ENCODE assay signal across 18 cellular contexts in the genomic region with DNA sequence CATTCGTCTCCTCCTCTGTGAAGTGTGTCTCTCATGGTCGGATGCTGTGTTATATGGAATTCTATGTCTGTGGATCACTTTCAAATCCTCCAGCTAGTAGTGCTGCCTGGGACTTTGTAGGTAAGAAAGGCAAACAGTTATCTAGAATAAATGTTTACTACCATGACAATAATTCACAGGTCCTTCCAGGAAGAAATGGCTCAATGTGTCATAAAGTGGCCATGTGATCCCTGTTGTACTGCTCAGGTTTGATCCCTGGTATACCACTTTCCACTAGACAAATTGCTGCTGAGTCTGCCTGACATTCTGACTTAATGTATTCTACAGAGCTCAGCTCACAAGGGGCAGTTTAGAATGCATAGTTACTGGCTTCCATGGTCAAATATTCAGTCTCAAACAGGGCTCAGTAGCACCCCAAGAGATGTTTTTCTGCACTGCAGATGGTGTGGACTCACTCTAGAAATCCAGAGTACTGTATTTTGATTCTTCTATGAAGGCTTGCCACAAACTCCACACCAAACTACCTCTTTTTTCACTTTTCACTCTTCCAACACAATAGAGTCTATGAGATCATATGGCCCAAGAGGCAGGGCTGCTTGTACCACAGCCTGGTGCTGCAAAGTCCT. TPM values are rescaled to one million over a fixed set of nuclear protein-coding genes. Genes with fewer than 3 reads are reported as not detected.
DNase-seq lines count a peak whose midpoint lies in the region; TF ChIP-seq lines count a peak whose summit lies in the region.
"Had no signal": no experiment of that assay in that cellular context is flagged by ENCODE, and none has a peak within 500 bp of the region (broad histone marks: within the 10 kb centered on the region; RNA-seq: fewer than 3 reads in every experiment).

No MANE protein-coding gene starts in this region.

- H4K91ac ChIP-seq in H9 (ENCODE audit: insufficient read length, low read depth, low read length), result no peak overlapping the region

- no peak overlapping the region for H3K4me3 Mint-ChIP-seq in H9
- H3K4me3 Mint-ChIP-seq in progenitor cell of endocrine pancreas (ENCODE audit: low read depth), result no peak overlapping the region
- H3K4me3 Mint-ChIP-seq in CD8-positive, alpha-beta memory T cell, result no peak overlapping the region
- H3K4me3 Mint-ChIP-seq: activated naive CD4-positive, alpha-beta T cell treated with anti-CD3 and anti-CD28 coated beads, Interleukin-2, amount 50 U/mL, for 24 hours had no signal

- no CpG with 5 or more reads among the region's 2 CpGs for WGBS in H9 (ENCODE audit: extremely low coverage, insufficient read length, low lambda C conversion rate)

- H3K27ac Mint-ChIP-seq in H9 (no peak overlapping the region), progenitor cell of endocrine pancreas (no peak overlapping the region)
- peak overlapping the region in 1 of 8 donors; percentile 7 for H3K27ac Mint-ChIP-seq in CD8-positive, alpha-beta memory T cell
- H3K27ac Mint-ChIP-seq: activated naive CD4-positive, alpha-beta T cell treated with anti-CD3 and anti-CD28 coated beads, Interleukin-2, amount 50 U/mL, for 24 hours had no signal

- H3K79me1 ChIP-seq in H9 (ENCODE audit: insufficient read depth, low read depth, low read length, poor library complexity, severe bottlenecking), result no peaks in the 10 kb centered on the region

- H3K4me2 ChIP-seq in H9 (ENCODE audit: insufficient read depth, insufficient read length, low read length) (no peak overlapping the region), OCI-LY7 (ENCODE audit: low read length) (peak overlapping the region; percentile 49)

- DNase-seq in DMS53 (lab: John Stamatoyannopoulos, UW) (peak; percentile 7), DMS53 treated with DMSO at 0.1 percent for 48 hours (lab: John Stamatoyannopoulos, UW; ENCODE audit: unreplicated experiment) (no peak), H9 (no peak), OCI-LY7 (ENCODE audit: low spot score) (peak; percentile 57), progenitor cell of endocrine pancreas (ENCODE audit: low spot score, unreplicated experiment) (no peak), NCI-H345 treated with DMSO at 0.1 percent for 48 hours (lab: John Stamatoyannopoulos, UW; ENCODE audit: unreplicated experiment) (no peak)
- no peak for DNase-seq in CD8-positive, alpha-beta memory T cell
- no peak for DNase-seq in activated CD4-positive, CD25-positive, alpha-beta regulatory T cell treated with anti-CD3 and anti-CD28 coated beads, Interleukin-2, amount 50 U/mL, for 72 hours
- DNase-seq: NCI-H510A treated with DMSO at 0.1 percent for 48 hours, SIG-M5 had no signal

- no peak overlapping the region for H3K56ac ChIP-seq in H9 (ENCODE audit: insufficient read length, low read depth, low read length)

- H3K23ac ChIP-seq in H9 (ENCODE audit: insufficient read length, low read depth, low read length), result no peak overlapping the region

- H3K36me3 ChIP-seq in OCI-LY7 (ENCODE audit: insufficient read depth, low read length), result no peaks in the 10 kb centered on the region; the same call in 1 of the 2 replicates
- H3K36me3 ChIP-seq in CD8-positive, alpha-beta memory T cell (ENCODE audit: insufficient read depth, low read length), result no peaks in the 10 kb centered on the region
- H3K36me3 ChIP-seq: gastroesophageal sphincter, tibial nerve had no signal

- H3K9ac ChIP-seq in H9 (ENCODE audit: extremely low read depth, insufficient read length, low read length), result no peak overlapping the region

- H3K9me3 Mint-ChIP-seq in H9 (no peaks in the 10 kb centered on the region), progenitor cell of endocrine pancreas (ENCODE audit: low read depth) (no peaks in the 10 kb centered on the region)
- no peaks in the 10 kb centered on the region for H3K9me3 Mint-ChIP-seq in CD8-positive, alpha-beta memory T cell
- H3K9me3 Mint-ChIP-seq: activated naive CD4-positive, alpha-beta T cell treated with anti-CD3 and anti-CD28 coated beads, Interleukin-2, amount 50 U/mL, for 24 hours had no signal

- no peaks in the 10 kb centered on the region for H3K79me2 ChIP-seq in H9 (ENCODE audit: insufficient read depth, low read length)
- no peaks in the 10 kb centered on the region for H3K79me2 ChIP-seq in OCI-LY7 (ENCODE audit: insufficient read depth, low read depth, low read length)

- no peak overlapping the region for H2BK5ac ChIP-seq in H9 (ENCODE audit: insufficient read length, low read length)

- no peak overlapping the region for H2BK15ac ChIP-seq in H9 (ENCODE audit: low read depth, low read length)

- H3K4ac ChIP-seq in H9 (ENCODE audit: low read depth, low read length), result no peak overlapping the region

- no peak overlapping the region for H2BK120ac ChIP-seq in H9 (ENCODE audit: low read depth, low read length, poor library complexity, severe bottlenecking)

- no peak overlapping the region for H2AFZ ChIP-seq in H9 (ENCODE audit: low read length)
- peak overlapping the region; percentile 55; the same call in 1 of the 2 replicates for H2AFZ ChIP-seq in OCI-LY7 (ENCODE audit: low read length)

- H2BK12ac ChIP-seq in H9 (ENCODE audit: insufficient read length, low read depth, low read length), result no peak overlapping the region

- no peak overlapping the region for H2AK5ac ChIP-seq in H9 (ENCODE audit: insufficient read length, low read length)

- H3K27ac ChIP-seq in H9 (ENCODE audit: insufficient read length, low read depth, low read length) (no peak overlapping the region), OCI-LY7 (ENCODE audit: low read depth, low read length, poor library complexity, severe bottlenecking) (peak overlapping the region; percentile 90)
- no peak overlapping the region for H3K27ac ChIP-seq in CD8-positive, alpha-beta memory T cell (ENCODE audit: low read depth, low read length)
- H3K27ac ChIP-seq: 22Rv1, coronary artery, gastroesophageal sphincter, tibial nerve had no signal

- no peak overlapping the region for H4K5ac ChIP-seq in H9 (ENCODE audit: insufficient read length, low read depth, low read length)

- H3K9me3 ChIP-seq in H9 (ENCODE audit: control insufficient read depth, low read depth, low read length) (no peaks in the 10 kb centered on the region), OCI-LY7 (ENCODE audit: low read length) (no peaks in the 10 kb centered on the region)
- no peaks in the 10 kb centered on the region for H3K9me3 ChIP-seq in CD8-positive, alpha-beta memory T cell (ENCODE audit: low read length)
- H3K9me3 ChIP-seq: gastroesophageal sphincter, tibial nerve had no signal

- no peak overlapping the region for H4K8ac ChIP-seq in H9 (replicated peaks; ENCODE audit: insufficient read length, low read depth, low read length)

- no peak overlapping the region for H3K14ac ChIP-seq in H9 (ENCODE audit: insufficient read depth, low read length)

- H3K23me2 ChIP-seq in H9 (ENCODE audit: insufficient read length, low read depth, low read length, poor library complexity, severe bottlenecking), result no peaks in the 10 kb centered on the region

- POLR2A ChIA-PET in OCI-LY7 (lab: Charles Lee), result interaction anchor here (0.6 to 18.9 kb wide), 13 partner anchors 9 to 496 kb away, joined by 3 to 267 read pairs (median 9); a partner anchor contains a TSS
- POLR2A ChIA-PET in CD8-positive, alpha-beta memory T cell (lab: Charles Lee), result interaction anchor here (0.6 kb wide), 1 partner anchor 10 kb away, joined by 3 read pairs; no protein-coding TSS in a partner anchor

- H3K27me3 Mint-ChIP-seq in H9 (ENCODE audit: low read depth) (peaks cover 12% of the 10 kb centered on the region), progenitor cell of endocrine pancreas (peaks cover 11% of the 10 kb centered on the region)
- no peaks in the 10 kb centered on the region for H3K27me3 Mint-ChIP-seq in CD8-positive, alpha-beta memory T cell

- no peaks in the 10 kb centered on the region for H3K36me3 Mint-ChIP-seq in H9 (ENCODE audit: insufficient read depth in 1 of 3, low read depth in 3 of 3)
- H3K36me3 Mint-ChIP-seq in progenitor cell of endocrine pancreas (ENCODE audit: insufficient read depth), result no peaks in the 10 kb centered on the region
- no peaks in the 10 kb centered on the region for H3K36me3 Mint-ChIP-seq in CD8-positive, alpha-beta memory T cell
- H3K36me3 Mint-ChIP-seq: activated naive CD4-positive, alpha-beta T cell treated with anti-CD3 and anti-CD28 coated beads, Interleukin-2, amount 50 U/mL, for 24 hours had no signal

- H3K27me3 ChIP-seq in H9 (ENCODE audit: insufficient read depth, low read length), result no peaks in the 10 kb centered on the region
- H3K27me3 ChIP-seq in CD8-positive, alpha-beta memory T cell (ENCODE audit: insufficient read depth, low read length, poor library complexity, severe bottlenecking), result no peaks in the 10 kb centered on the region
- H3K27me3 ChIP-seq: gastroesophageal sphincter, tibial nerve had no signal

- CTCF ChIA-PET in OCI-LY7 (lab: Charles Lee; ENCODE audit: unreplicated experiment), result interaction anchor here (0.6 to 2.1 kb wide), 6 partner anchors 9 to 50 kb away, joined by 3 to 11 read pairs (median 8); no protein-coding TSS in a partner anchor
- CTCF ChIA-PET in CD8-positive, alpha-beta memory T cell (lab: Charles Lee), result interaction anchor here (1.7 to 2.8 kb wide), 2 partner anchors 9 to 10 kb away, joined by 4 to 12 read pairs; no protein-coding TSS in a partner anchor

- no peak overlapping the region for H3K18ac ChIP-seq in H9 (ENCODE audit: insufficient read length, low read depth, low read length)

- H3K4me1 ChIP-seq in H9 (ENCODE audit: insufficient read depth, low read length), result no peaks in the 10 kb centered on the region
- peaks cover 68% of the 10 kb centered on the region for H3K4me1 ChIP-seq in OCI-LY7 (ENCODE audit: insufficient read depth, low read length, poor library complexity, severe bottlenecking)
- H3K4me1 ChIP-seq in CD8-positive, alpha-beta memory T cell (ENCODE audit: insufficient read depth, low read length), result peaks cover 5% of the 10 kb centered on the region

- H3K4me1 Mint-ChIP-seq in H9 (no peaks in the 10 kb centered on the region), progenitor cell of endocrine pancreas (ENCODE audit: low read depth) (peaks cover 2% of the 10 kb centered on the region)
- H3K4me1 Mint-ChIP-seq in CD8-positive, alpha-beta memory T cell, result peaks cover 24 to 49% (median 31%) of the 10 kb centered on the region in 3 donors

- BruUV-seq in OCI-LY7 (replicated peaks; lab: Mats Ljungman, UMichigan), result no TSS peak

- no peak overlapping the region for H3T11ph ChIP-seq in H9 (ENCODE audit: low read length)

- H4K20me1 ChIP-seq in H9 (ENCODE audit: control insufficient read depth, insufficient read depth, insufficient read length), result no peaks in the 10 kb centered on the region
- no peaks in the 10 kb centered on the region for H4K20me1 ChIP-seq in OCI-LY7 (ENCODE audit: insufficient read depth, low read length)

- H3K4me3 ChIP-seq in OCI-LY7 (ENCODE audit: low read depth, low read length, poor library complexity, severe bottlenecking), result no peak overlapping the region
- no peak overlapping the region for H3K4me3 ChIP-seq in CD8-positive, alpha-beta memory T cell (ENCODE audit: low read length)
- H3K4me3 ChIP-seq: coronary artery, gastroesophageal sphincter, tibial nerve had no signal

- H2BK20ac ChIP-seq in H9 (ENCODE audit: low read depth, low read length, poor library complexity, severe bottlenecking), result no peak overlapping the region

- TF ChIP-seq CTCF in H9 (conservative IDR thresholded peaks at IDR 0.05) (peak; percentile 45), OCI-LY7 (conservative IDR thresholded peaks at IDR 0.05; ENCODE audit: low read length) (peak; percentile 72), progenitor cell of endocrine pancreas (IDR thresholded peaks at IDR 0.05; ENCODE audit: unreplicated experiment) (peak; percentile 15)

- H3K9me2 ChIP-seq in OCI-LY7 (ENCODE audit: insufficient read depth, low read length), result no peaks in the 10 kb centered on the region

- intact Hi-C loops in OCI-LY7 (cut with micrococcal nuclease; ENCODE audit: unreplicated experiment), result loop anchor here (5.0 kb wide), 1 partner anchor 495 kb away; no protein-coding TSS in a partner anchor

RNA-seq across cellular contexts. Expression of a gene that starts 21.8 kb away (rescaled TPM):
- total RNA-seq in H9 (2021) (not detected in 2 replicates), OCI-LY7 (2022) (3.8 and 4.9 TPM in 2 replicates), progenitor cell of endocrine pancreas (0.24 TPM in 1 of 2 replicates, not detected in the other)
- 33.4 and 40.0 TPM in 2 replicates for total RNA-seq in OCI-LY7 (2014; rRNA removed; shearing (Covaris generic))
- not detected for total RNA-seq in CD8-positive, alpha-beta memory T cell
- not detected for polyA plus RNA-seq in CD8-positive, alpha-beta memory T cell
- total RNA-seq: Daoy, lung microvascular endothelial cell, pulmonary artery endothelial cell had no signal

RNA-seq across cellular contexts. Expression of a gene that starts 35.7 kb away (rescaled TPM):
- total RNA-seq in H9 (2021), result 15.6 and 16.3 TPM in 2 replicates
- 71.9 and 76.9 TPM in 2 replicates for total RNA-seq in OCI-LY7 (2014; rRNA removed; shearing (Covaris generic))
- 125 and 137 TPM in 2 replicates for total RNA-seq in OCI-LY7 (2022)
- total RNA-seq in progenitor cell of endocrine pancreas, result 15.9 and 16.5 TPM in 2 replicates
- 10 to 100 TPM; 15.4 to 17.1 TPM for total RNA-seq in CD8-positive, alpha-beta memory T cell
- polyA plus RNA-seq in CD8-positive, alpha-beta memory T cell, result 5.4 TPM

Comparison
In these comparisons a context has a peak if more than half of its experiments do, and no peak if none do; other contexts are left out.
1. DNase-seq: peak in DMS53 (single experiment) and OCI-LY7 (single experiment); none in DMS53 treated with DMSO at 0.1 percent for 48 hours (single experiment), H9 (single experiment), progenitor cell of endocrine pancreas (single experiment), NCI-H345 treated with DMSO at 0.1 percent for 48 hours (single experiment), CD8-positive, alpha-beta memory T cell (0 of 5) and activated CD4-positive, CD25-positive, alpha-beta regulatory T cell treated with anti-CD3 and anti-CD28 coated beads, Interleukin-2, amount 50 U/mL, for 72 hours (single experiment).
2. CTCF ChIP-seq: peak in every context shown above with its lines; median percentile 72 in OCI-LY7; 45 in H9; 15 in progenitor cell of endocrine pancreas.